8 cellular contexts compared by ENCODE assay signal in genomic region chr9:33164138-33164809, GRCh38. TPM values are rescaled to one million over a fixed set of nuclear protein-coding genes. Genes with fewer than 3 reads are reported as not detected.
DNase-seq lines count a peak whose midpoint lies in the region; ATAC-seq and TF ChIP-seq lines count a peak whose summit lies in the region.

No MANE protein-coding gene starts in this region.

- no peaks in the 10 kb centered on the region for H3K9me2 ChIP-seq in PC-3 (replicated peaks; ENCODE audit: low read length)

- H3F3A ChIP-seq in PC-3 (ENCODE audit: low read length, unreplicated experiment), result peaks cover 9% of the 10 kb centered on the region

- H4K20me1 ChIP-seq in PC-3 (ENCODE audit: low read length), result no peaks in the 10 kb centered on the region

- H3K9me3 ChIP-seq in CD8-positive, alpha-beta memory T cell (ENCODE audit: low read length), result no peaks in the 10 kb centered on the region
- no peaks in the 10 kb centered on the region for H3K9me3 ChIP-seq in PC-3 (ENCODE audit: low read length)
- H3K9me3 ChIP-seq in esophagus squamous epithelium, result no peaks in the 10 kb centered on the region
- H3K9me3 ChIP-seq in HAP-1, result no peaks in the 10 kb centered on the region

- H3K9ac ChIP-seq in PC-3 (ENCODE audit: low read length), result peak overlapping the region; percentile 92; the same call in 1 of the 2 replicates

- ATAC-seq in GM21390 (IDR thresholded peaks at IDR 0.05; ENCODE audit: unreplicated experiment) (peak; percentile 17), PC-3 (no peak)

- whole genome bisulfite sequencing in esophagus squamous epithelium, 2 donors, result 31 to 54% methylated on average over 10 to 11 of the region's 11 CpGs

- no peak overlapping the region for H2AFZ ChIP-seq in PC-3 (ENCODE audit: low read length)

- POLR2A ChIA-PET in CD8-positive, alpha-beta memory T cell (lab: Charles Lee), result no interaction called here
- POLR2A ChIA-PET in PC-3 (lab: Charles Lee; ENCODE audit: unreplicated experiment), result no interaction called here

- H3K4me1 Mint-ChIP-seq in CD8-positive, alpha-beta memory T cell, result peaks cover 79 to 85% (median 81%) of the 10 kb centered on the region in 3 donors

- TF ChIP-seq CTCF in PC-3 (conservative IDR thresholded peaks at IDR 0.05; ENCODE audit: low read depth, low read length) (no peak), esophagus squamous epithelium (IDR thresholded peaks at IDR 0.05) (no peak)

- peaks cover 72% of the 10 kb centered on the region for H3K4me1 ChIP-seq in CD8-positive, alpha-beta memory T cell (ENCODE audit: insufficient read depth, low read length)
- H3K4me1 ChIP-seq in PC-3 (ENCODE audit: insufficient read depth, low read length), result peaks cover 65% of the 10 kb centered on the region
- peaks cover 70 to 90% (median 71%) of the 10 kb centered on the region in 3 donors for H3K4me1 ChIP-seq in esophagus squamous epithelium
- peaks cover 49% of the 10 kb centered on the region for H3K4me1 ChIP-seq in HAP-1

- H3K36me3 ChIP-seq in CD8-positive, alpha-beta memory T cell (ENCODE audit: insufficient read depth, low read length), result no peaks in the 10 kb centered on the region
- no peaks in the 10 kb centered on the region for H3K36me3 ChIP-seq in PC-3 (ENCODE audit: low read depth, low read length)
- no peaks in the 10 kb centered on the region for H3K36me3 ChIP-seq in esophagus squamous epithelium
- H3K36me3 ChIP-seq in HAP-1 (replicated peaks), result no peaks in the 10 kb centered on the region

- H3K27me3 Mint-ChIP-seq in CD8-positive, alpha-beta memory T cell, result no peaks in the 10 kb centered on the region

- intact Hi-C loops in PC-3 (cut with micrococcal nuclease), result loop anchor here (5.0 kb wide), 1 partner anchor 47 kb away; no protein-coding TSS in a partner anchor
- intact Hi-C loops in esophagus squamous epithelium (cut with DNase I), result no loop called here

- H3K27me3 ChIP-seq in CD8-positive, alpha-beta memory T cell (ENCODE audit: insufficient read depth, low read length, poor library complexity, severe bottlenecking), result no peaks in the 10 kb centered on the region
- H3K27me3 ChIP-seq in PC-3 (ENCODE audit: low read length), result no peaks in the 10 kb centered on the region
- H3K27me3 ChIP-seq in esophagus squamous epithelium, result no peaks in the 10 kb centered on the region
- no peaks in the 10 kb centered on the region for H3K27me3 ChIP-seq in HAP-1 (ENCODE audit: low read depth)

- H3K4me3 ChIP-seq in CD8-positive, alpha-beta memory T cell (ENCODE audit: low read length), result peak overlapping the region; percentile 65
- H3K4me3 ChIP-seq in PC-3 (ENCODE audit: low read length) (peak overlapping the region; percentile 93), esophagus squamous epithelium (peak overlapping the region in 3 of 4 donors; percentile 86 to 97 (median 87)), skeletal muscle cell (ENCODE audit: low read depth, low read length) (peak overlapping the region; percentile 98), HAP-1 (no peak overlapping the region)

- H3K4me2 ChIP-seq in PC-3 (ENCODE audit: low read length), result peak overlapping the region; percentile 82

- H3K27ac Mint-ChIP-seq in CD8-positive, alpha-beta memory T cell, result peak overlapping the region; percentile 95 to 99 (median 98)

- in situ Hi-C loops in HAP-1 (cut with MboI; ENCODE audit: low sequenced_read_pairs), result no loop called here

- CTCF ChIA-PET in CD8-positive, alpha-beta memory T cell (lab: Charles Lee), result no interaction called here
- CTCF ChIA-PET in PC-3 (lab: Charles Lee), result no interaction called here

- peaks cover 1 to 24% (median 4%) of the 10 kb centered on the region in 3 donors for H3K36me3 Mint-ChIP-seq in CD8-positive, alpha-beta memory T cell

- TF ChIP-seq POLR2A in esophagus squamous epithelium (IDR thresholded peaks at IDR 0.05), result peak in 1 of 4 donors; percentile 35

- peak overlapping the region; percentile 88 to 99 (median 98) for H3K4me3 Mint-ChIP-seq in CD8-positive, alpha-beta memory T cell

- peaks cover 73% of the 10 kb centered on the region for H3K79me2 ChIP-seq in PC-3 (ENCODE audit: low read length)

- BruUV-seq in PC-3 (replicated peaks; lab: Mats Ljungman, UMichigan), result no TSS peak

- no peaks in the 10 kb centered on the region for H3K9me3 Mint-ChIP-seq in CD8-positive, alpha-beta memory T cell

- peak in 1 of 5 donors; percentile 53 for DNase-seq in CD8-positive, alpha-beta memory T cell
- DNase-seq in PC-3 (no peak), esophagus squamous epithelium (lab: John Stamatoyannopoulos, UW) (no peak), skeletal muscle cell (ENCODE audit: low read depth) (no peak), GF-D8 (lab: John Stamatoyannopoulos, UW) (no peak), NCI-H526 treated with DMSO at 0.1 percent for 48 hours (lab: John Stamatoyannopoulos, UW) (no peak), HAP-1 (ENCODE audit: low spot score in 2 of 2) (no peak)

- peak overlapping the region; percentile 62 for H3K27ac ChIP-seq in CD8-positive, alpha-beta memory T cell (ENCODE audit: low read depth, low read length)
- H3K27ac ChIP-seq in PC-3 (ENCODE audit: low read length), result peak overlapping the region; percentile 100; the same call in 1 of the 2 replicates
- H3K27ac ChIP-seq in esophagus squamous epithelium, result peak overlapping the region; percentile 90 to 99 (median 98)

RNA-seq across cellular contexts. Expression of gene B4GALT1, which starts 2.9 kb away (rescaled TPM):
- total RNA-seq in CD8-positive, alpha-beta memory T cell, result 10 to 100 TPM; 38.0 to 38.3 TPM
- 41.6 TPM for polyA plus RNA-seq in CD8-positive, alpha-beta memory T cell
- total RNA-seq in PC-3 (2014; rRNA removed), result 14.8 and 23.1 TPM in 2 replicates
- total RNA-seq in esophagus squamous epithelium, result 10 to 100 TPM; 42.3 to 60.4 (median 47.9) TPM
